Comparison of ENCODE assay signal across 8 cellular contexts in the genomic region with DNA sequence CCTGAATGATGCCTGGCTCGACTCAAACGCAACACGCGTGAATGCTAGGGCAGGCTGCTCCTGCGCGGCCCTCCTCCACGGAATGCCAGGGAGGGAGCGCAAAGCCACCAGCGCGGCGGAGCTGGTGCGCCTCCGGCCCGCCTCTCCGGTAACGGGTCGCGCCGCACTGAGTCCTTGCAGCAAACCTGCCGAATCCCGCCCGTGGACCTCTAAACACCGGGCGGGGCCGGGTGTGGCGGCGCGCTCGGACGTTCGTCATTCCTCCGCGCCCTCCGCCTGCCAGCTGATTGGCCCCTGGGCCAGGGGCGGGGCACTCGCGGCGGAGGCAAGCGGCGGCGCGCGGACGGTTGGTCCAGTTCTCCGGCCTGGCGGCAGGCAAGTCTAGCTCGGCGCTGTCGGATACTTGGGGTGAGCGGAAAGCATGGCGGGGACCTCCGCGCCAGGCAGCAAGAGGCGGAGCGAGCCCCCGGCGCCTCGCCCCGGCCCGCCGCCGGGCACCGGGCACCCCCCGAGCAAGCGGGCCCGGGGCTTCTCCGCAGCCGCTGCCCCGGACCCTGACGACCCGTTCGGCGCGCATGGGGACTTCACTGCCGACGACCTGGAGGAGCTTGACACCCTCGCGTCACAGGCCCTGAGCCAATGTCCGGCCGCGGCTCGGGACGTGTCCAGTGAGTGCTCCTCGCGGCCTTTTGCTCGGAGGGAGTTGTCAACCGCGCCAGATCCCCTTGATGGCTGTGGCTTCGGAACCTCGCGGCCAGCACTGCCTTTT. TPM values are rescaled to one million over a fixed set of nuclear protein-coding genes. Genes with fewer than 3 reads are reported as not detected.
A peak's percentile ranks its signal among the peaks of the same experiment; 100 is the strongest.
DNase-seq lines count a peak whose midpoint lies in the region; ATAC-seq and TF ChIP-seq lines count a peak whose summit lies in the region.

A gene (plus strand): TSS at position 313 of the 769 bp plus-strand sequence. CDS start 109 bp downstream, at position 422.

- H3K36me3 ChIP-seq in iPS-20b (ENCODE audit: insufficient read depth, low read depth, low read length) = peaks cover 51% of the 10 kb centered on the region

- H3K4me1 Mint-ChIP-seq in MCF 10A (ENCODE audit: insufficient read depth, unreplicated experiment) = peaks cover 25% of the 10 kb centered on the region

- peak within 1 kb of the TSS; percentile 73 for H3K27ac Mint-ChIP-seq in MCF 10A (ENCODE audit: low read depth, unreplicated experiment)

- H3K9ac ChIP-seq in iPS-20b (ENCODE audit: low read depth, low read length) = peak within 1 kb of the TSS; percentile 95

- CTCF ChIA-PET in MCF 10A (lab: Yijun Ruan, JAX) = interaction anchor here (0.6 to 4.7 kb wide), 11 partner anchors 10 to 579 kb away, joined by 3 to 57 read pairs (median 3); no protein-coding TSS in a partner anchor

- H3K9me3 Mint-ChIP-seq in MCF 10A (ENCODE audit: unreplicated experiment) = no peaks in the 10 kb centered on the region

- H3K4me1 ChIP-seq in iPS-20b (ENCODE audit: insufficient read depth, low read length) = peaks cover 6% of the 10 kb centered on the region

- no peaks in the 10 kb centered on the region for H3K27me3 Mint-ChIP-seq in MCF 10A (ENCODE audit: insufficient read depth, unreplicated experiment)

- H3K27ac ChIP-seq in VCaP = peak within 1 kb of the TSS; percentile 89
- H3K27ac ChIP-seq in iPS-20b (ENCODE audit: low read length) = no peak within 1 kb of the TSS
- H3K27ac ChIP-seq in skin epidermis = peak within 1 kb of the TSS; percentile 49 to 98 (median 89)

- intact Hi-C loops in MCF 10A (cut with micrococcal nuclease) = loop anchor here (5.0 kb wide), 1 partner anchor 101 kb away; no protein-coding TSS in a partner anchor

- no TSS peak for BruUV-seq in MCF 10A (replicated peaks; lab: Mats Ljungman, UMichigan)

- peak; percentile 79 for ATAC-seq in HG03025 (IDR thresholded peaks at IDR 0.05; ENCODE audit: low FRiP score, unreplicated experiment)

- POLR2A ChIA-PET in MCF 10A (lab: Yijun Ruan, JAX) = interaction anchor here (0.6 to 6.0 kb wide), 36 partner anchors 10 to 583 kb away, joined by 3 to 61 read pairs (median 4); a partner anchor contains a TSS

- no peaks in the 10 kb centered on the region for H3K9me3 ChIP-seq in iPS-20b (ENCODE audit: insufficient read depth, low read depth, low read length)

- H3K36me3 Mint-ChIP-seq in MCF 10A (ENCODE audit: insufficient read depth, unreplicated experiment) = peaks cover 52% of the 10 kb centered on the region

- DNase-seq in NCI-H187 (lab: John Stamatoyannopoulos, UW) (peak; percentile 34 to 50), NCI-H187 treated with DMSO at 0.1 percent for 48 hours (lab: John Stamatoyannopoulos, UW) (no peak), NCI-H2171 (lab: John Stamatoyannopoulos, UW) (peak; percentile 17), MCF 10A (ENCODE audit: unreplicated experiment) (peak; percentile 87)

- no peak for TF ChIP-seq CTCF in VCaP (conservative IDR thresholded peaks at IDR 0.05)
- no peak for TF ChIP-seq CTCF in MCF 10A (IDR thresholded peaks at IDR 0.05; ENCODE audit: unreplicated experiment)

- peak within 1 kb of the TSS; percentile 96 for H3K4me3 Mint-ChIP-seq in MCF 10A (ENCODE audit: unreplicated experiment)

- H3K4me3 ChIP-seq in iPS-20b (ENCODE audit: low read length) (peak within 1 kb of the TSS; percentile 99), skin epidermis (peak within 1 kb of the TSS; percentile 58 to 93 (median 79))

- no peaks in the 10 kb centered on the region for H3K27me3 ChIP-seq in iPS-20b (ENCODE audit: insufficient read depth, low read length)

RNA-seq across cellular contexts. Expression of the gene that starts here (rescaled TPM):
- total RNA-seq in MCF 10A (2022) = 8.6 and 9.1 TPM in 2 replicates
